In genomic region chr3:44682182-44682896, GRCh38 we compare ENCODE assay signal across 1 cellular context.
TF ChIP-seq lines count a peak whose summit lies in the region.

No MANE protein-coding gene starts in this region.

TF ChIP-seq in endothelial cell of umbilical vein, 7 proteins besides CTCF, POLR2A, EP300 and RAD21 (continued from another document):
- TF ChIP-seq GATA2 (IDR thresholded peaks at IDR 0.05; ENCODE audit: insufficient read depth, insufficient read length, low read depth, low read length) = peak; percentile 70
- no peak for TF ChIP-seq EZH2 (IDR thresholded peaks at IDR 0.05; ENCODE audit: borderline replicate concordance, low read depth, low read length, severe bottlenecking)
